In the genomic region with DNA sequence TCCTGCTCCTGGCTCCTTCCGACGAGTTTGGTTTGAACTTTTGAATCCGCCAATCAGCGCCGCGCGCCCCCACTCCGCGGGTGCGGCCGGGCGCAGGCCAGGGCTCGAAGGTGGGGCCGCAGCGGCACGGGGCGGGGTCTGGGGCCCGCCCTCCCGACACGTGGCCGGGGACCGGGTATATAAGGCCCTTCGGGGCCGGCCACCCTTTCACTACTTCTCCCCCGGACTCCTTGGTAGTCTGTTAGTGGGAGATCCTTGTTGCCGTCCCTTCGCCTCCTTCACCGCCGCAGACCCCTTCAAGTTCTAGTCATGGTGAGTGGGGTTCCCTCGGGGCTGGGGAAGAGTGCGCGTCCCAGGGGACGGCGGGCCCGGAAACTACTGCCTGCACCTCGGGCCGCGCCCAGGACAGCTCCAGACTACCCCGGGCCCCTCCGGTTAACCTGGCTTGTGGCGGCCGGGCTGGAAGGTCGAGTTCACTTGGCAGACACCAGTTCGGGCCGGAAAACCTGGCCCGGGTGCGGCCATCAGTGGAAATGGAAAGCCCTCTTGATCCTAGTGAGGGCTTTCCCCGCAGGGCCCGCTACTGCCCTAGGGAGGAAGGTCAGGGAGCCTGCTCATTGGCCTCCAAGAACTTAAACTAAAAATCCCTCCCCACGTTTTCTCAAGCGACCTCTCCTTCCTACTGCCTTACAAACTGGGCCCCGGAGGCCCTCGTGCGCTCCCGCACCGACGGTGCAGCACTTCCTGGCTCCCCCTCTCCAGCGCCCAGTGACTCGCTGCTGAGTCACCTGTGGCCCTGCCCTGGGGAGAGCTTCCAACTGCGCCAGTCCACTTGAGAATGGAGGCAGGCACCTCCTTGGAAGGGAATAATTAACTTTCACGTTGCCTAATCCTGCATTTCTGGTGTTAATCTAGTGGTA, we compare ENCODE assay signal across 8 cellular contexts. TPM values are rescaled to one million over a fixed set of nuclear protein-coding genes. Genes with fewer than 3 reads are reported as not detected.
DNase-seq lines count a peak whose midpoint lies in the region; ATAC-seq and TF ChIP-seq lines count a peak whose summit lies in the region.

Gene TUBA1C (plus strand): TSS at position 210 of the 920 bp plus-strand sequence. CDS start 100 bp downstream, at position 310.

- peaks cover 7 to 9% of the 10 kb centered on the region in 2 donors for H3K36me3 ChIP-seq in ascending aorta
- H3K36me3 ChIP-seq in aorta (ENCODE audit: control insufficient read depth in 1 of 2, insufficient read depth in 2 of 2, low read length in 1 of 2) = no peaks in the 10 kb centered on the region

- H3K4me3 ChIP-seq in ascending aorta (peak within 1 kb of the TSS; percentile 85 to 88), aorta (ENCODE audit: low read length in 2 of 2) (peak within 1 kb of the TSS; percentile 63 to 95)

- no peaks in the 10 kb centered on the region for H3K9me3 ChIP-seq in ascending aorta
- no peaks in the 10 kb centered on the region for H3K9me3 ChIP-seq in aorta (ENCODE audit: control insufficient read depth, low read length)

- peak in 1 of 3 experiments; percentile 9 for TF ChIP-seq CTCF in ascending aorta (IDR thresholded peaks at IDR 0.05)

- ATAC-seq in HG02884 (IDR thresholded peaks at IDR 0.05; ENCODE audit: unreplicated experiment) = peak; percentile 80
- peak; percentile 98 for ATAC-seq in aorta (ENCODE audit: low FRiP score)

- H3K27me3 ChIP-seq in ascending aorta (no peaks in the 10 kb centered on the region), aorta (ENCODE audit: control insufficient read depth in 1 of 2, insufficient read depth in 2 of 2, low read length in 1 of 2) (no peaks in the 10 kb centered on the region)

- peak within 1 kb of the TSS; percentile 95 to 99 for H3K27ac ChIP-seq in ascending aorta
- H3K27ac ChIP-seq in aorta (ENCODE audit: low read depth in 1 of 2, low read length in 2 of 2) = peak within 1 kb of the TSS; percentile 85 to 93

- 0% methylated on average over 54 to 61 of the region's 61 CpGs for WGBS in aorta, 2 donors

- intact Hi-C loops in T-helper 2 cell treated with Interferon-gamma antibody and Interleukin-4, amounts not matched to agents 100 ng/mL and 5 ng/mL, for 36 hours (cut with micrococcal nuclease) = loop anchor here (1.0 to 10.0 kb wide), 7 partner anchors 31 to 358 kb away; partner anchors contain the start of genes KMT2D, PRPF40B, RHEBL1 and TROAP
- intact Hi-C loops in ascending aorta (cut with DNase I) = loop anchor here (1.0 to 10.0 kb wide), 3 partner anchors 30 to 550 kb away; partner anchors contain the start of gene CCNT1
- intact Hi-C loops in aorta (cut with DNase I) = loop anchor here in 1 of 2 donors (2.0 to 10.0 kb wide), 2 partner anchors 30 to 130 kb away; partner anchors contain the start of gene TUBA1B

- H3K4me1 ChIP-seq in ascending aorta = peaks cover 6 to 36% of the 10 kb centered on the region in 2 donors
- H3K4me1 ChIP-seq in aorta (ENCODE audit: control insufficient read depth in 1 of 2, insufficient read depth in 2 of 2, low read length in 2 of 2) = peaks cover 0 to 6% of the 10 kb centered on the region in 2 donors

- peak; percentile 98 for TF ChIP-seq POLR2A in GM15510 (IDR thresholded peaks at IDR 0.05; ENCODE audit: borderline replicate concordance, extremely low read depth, insufficient read length)

- DNase-seq in NCI-H1694 (lab: John Stamatoyannopoulos, UW) (peak; percentile 64), ascending aorta (ENCODE audit: low spot score in 2 of 2) (peak; percentile 78 to 95), hepatic stellate cell (ENCODE audit: low spot score) (peak; percentile 98), renal cortical epithelial cell (ENCODE audit: low read depth) (peak; percentile 98), aorta (peak; percentile 97)

RNA-seq across cellular contexts. Expression of gene TUBA1C, which starts in this region (rescaled TPM):
- 250 and 257 TPM in 2 replicates for total RNA-seq in T-helper 2 cell treated with Interferon-gamma antibody and Interleukin-4, amounts not matched to agents 100 ng/mL and 5 ng/mL, for 36 hours
- total RNA-seq in ascending aorta (370 TPM), renal cortical epithelial cell (212 and 831 TPM in 2 replicates), aorta (100 to 1,000 TPM in 1 of 2 donors, 10 to 100 TPM in 1; 89.2 to 181 TPM)
- polyA plus RNA-seq in aorta = 100 to 1,000 TPM; 163 to 191 TPM

Comparison
In these comparisons a context has a peak if more than half of its experiments do, and no peak if none do; other contexts are left out.
1. Peak in every context shown above with its lines: DNase-seq, ATAC-seq, H3K4me3 ChIP-seq and H3K27ac ChIP-seq.